Comparison of ENCODE assay signal across 1 cellular context in genomic region chr7:22524353-22524939, GRCh38. TPM values are rescaled to one million over a fixed set of nuclear protein-coding genes. Genes with fewer than 3 reads are reported as not detected.
"Had no signal": no experiment of that assay in that cellular context is flagged by ENCODE, and none has a peak within 500 bp of the region (broad histone marks: within the 10 kb centered on the region; RNA-seq: fewer than 3 reads in every experiment).

No MANE protein-coding gene starts in this region.

RNA-seq across cellular contexts. Expression of gene STEAP1B, which starts 24.5 kb away (rescaled TPM):
- total RNA-seq: activated CD8-positive, alpha-beta T cell treated with anti-CD3 and anti-CD28 coated beads, Interleukin-2, amount 10 ng/mL, durations not matched to agents 7 days and 5 days had no signal
